ENCODE assay signal across 25 cellular contexts in the genomic region with DNA sequence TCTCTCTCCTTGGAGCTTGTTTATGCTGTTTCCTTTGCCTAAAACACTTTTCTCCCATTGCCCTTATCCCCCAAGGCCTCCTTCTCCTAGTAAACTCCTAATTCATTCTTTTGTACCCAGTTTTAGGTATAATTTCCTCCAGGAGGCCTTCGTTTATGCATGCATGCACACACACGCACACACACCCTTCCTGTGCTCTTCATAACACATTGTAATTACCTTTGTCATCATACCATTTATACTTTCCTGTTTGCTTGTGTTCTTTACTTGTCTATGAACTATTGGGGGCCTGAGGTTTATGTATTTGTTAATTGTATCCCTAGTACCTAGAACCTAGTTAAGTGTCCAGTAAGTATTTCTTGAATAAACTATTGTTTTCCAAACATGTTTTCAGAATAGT. TPM values are rescaled to one million over a fixed set of nuclear protein-coding genes. Genes with fewer than 3 reads are reported as not detected.
DNase-seq lines count a peak whose midpoint lies in the region; ATAC-seq, FAIRE-seq and TF ChIP-seq lines count a peak whose summit lies in the region.
"Had no signal": no experiment of that assay in that cellular context is flagged by ENCODE, and none has a peak within 500 bp of the region (broad histone marks: within the 10 kb centered on the region; RNA-seq: fewer than 3 reads in every experiment).

No MANE protein-coding gene starts in this region.

- no peaks in the 10 kb centered on the region for H3K79me2 ChIP-seq in astrocyte (ENCODE audit: insufficient read depth, low read length)

- no peak overlapping the region for H3K4me2 ChIP-seq in astrocyte (ENCODE audit: low read length)
- H3K4me2 ChIP-seq: KMS-11 had no signal

- no peak overlapping the region for H2AFZ ChIP-seq in astrocyte (ENCODE audit: low read depth, low read length)

- H3K36me3 ChIP-seq in astrocyte (ENCODE audit: insufficient read depth, low read length) (peaks cover 5% of the 10 kb centered on the region), heart right ventricle (peaks cover 0 to 84% (median 0%) of the 10 kb centered on the region in 9 donors)
- H3K36me3 ChIP-seq: thoracic aorta had no signal

- H3K4me3 Mint-ChIP-seq in natural killer cell (no peak overlapping the region), astrocyte (ENCODE audit: unreplicated experiment) (no peak overlapping the region)
- H3K4me3 Mint-ChIP-seq in natural killer cell treated with Interleukin-12 subunit alpha and Interleukin-12 subunit beta and Interleukin-15 and Interleukin-18, amount 100 ng/mL, for 72 hours = no peak overlapping the region
- H3K4me3 Mint-ChIP-seq: activated T-cell treated with anti-CD3 and anti-CD28 coated beads, Interleukin-2, amount 50 U/mL, for 4 hours; CD8-positive, alpha-beta memory T cell; immature natural killer cell had no signal

- no peak for FAIRE-seq in astrocyte (lab: Jason Lieb, UNC)
- FAIRE-seq: H54 had no signal

- 59 to 78% methylated on average over 2 of the region's 2 CpGs for WGBS in heart right ventricle, 2 donors

- ATAC-seq in natural killer cell (no peak), left colon (peak; percentile 40), HG02759 (IDR thresholded peaks at IDR 0.05; ENCODE audit: unreplicated experiment) (no peak), heart right ventricle (no peak)
- no peak for ATAC-seq in natural killer cell treated with Interleukin-12 subunit alpha and Interleukin-12 subunit beta and Interleukin-15 and Interleukin-18, amount 100 ng/mL, for 72 hours
- ATAC-seq: activated T-cell treated with anti-CD3 and anti-CD28 coated beads, Interleukin-2, amount 50 U/mL, for 4 hours; sciatic nerve had no signal

- H3K4me3 ChIP-seq in astrocyte (ENCODE audit: insufficient read depth, low read depth, low read length) = no peak overlapping the region
- H3K4me3 ChIP-seq in heart right ventricle = no peak overlapping the region
- H3K4me3 ChIP-seq: ascending aorta, thoracic aorta had no signal

- H3K27me3 ChIP-seq in astrocyte (ENCODE audit: insufficient read depth, low read length) (no peaks in the 10 kb centered on the region), heart right ventricle (peaks cover 0 to 3% (median 0%) of the 10 kb centered on the region in 7 donors)
- H3K27me3 ChIP-seq: ascending aorta had no signal

- peak overlapping the region; percentile 5 to 64 for H3K27ac Mint-ChIP-seq in natural killer cell
- peak overlapping the region in 1 of 2 donors; percentile 11 for H3K27ac Mint-ChIP-seq in natural killer cell treated with Interleukin-12 subunit alpha and Interleukin-12 subunit beta and Interleukin-15 and Interleukin-18, amount 100 ng/mL, for 72 hours
- no peak overlapping the region for H3K27ac Mint-ChIP-seq in astrocyte (ENCODE audit: unreplicated experiment)

- TF ChIP-seq CTCF in natural killer cell (IDR thresholded peaks at IDR 0.05) (no peak), astrocyte (IDR thresholded peaks at IDR 0.05; ENCODE audit: insufficient read depth, low read depth, low read length) (no peak), heart right ventricle (IDR thresholded peaks at IDR 0.05) (no peak)

- H3K9me3 ChIP-seq in astrocyte (ENCODE audit: insufficient read depth, low read depth, low read length) = no peaks in the 10 kb centered on the region
- no peaks in the 10 kb centered on the region for H3K9me3 ChIP-seq in heart right ventricle
- H3K9me3 ChIP-seq: ascending aorta, thoracic aorta had no signal

- peaks cover 0 to 14% of the 10 kb centered on the region in 2 donors for H3K4me1 Mint-ChIP-seq in natural killer cell
- H3K4me1 Mint-ChIP-seq in natural killer cell treated with Interleukin-12 subunit alpha and Interleukin-12 subunit beta and Interleukin-15 and Interleukin-18, amount 100 ng/mL, for 72 hours (ENCODE audit: low read depth in 2 of 2) = peaks cover 5 to 12% of the 10 kb centered on the region in 2 donors
- no peaks in the 10 kb centered on the region for H3K4me1 Mint-ChIP-seq in astrocyte (ENCODE audit: low read depth, unreplicated experiment)

- H3K4me1 ChIP-seq in astrocyte (ENCODE audit: insufficient read depth, low read length) (no peaks in the 10 kb centered on the region), heart right ventricle (peaks cover 0 to 7% (median 0%) of the 10 kb centered on the region in 9 donors)
- H3K4me1 ChIP-seq: ascending aorta had no signal

- H3K27ac ChIP-seq in astrocyte (ENCODE audit: low read depth, low read length) (no peak overlapping the region), heart right ventricle (no peak overlapping the region)
- H3K27ac ChIP-seq: ascending aorta, KMS-11, thoracic aorta had no signal

- no peak overlapping the region for H3K9ac ChIP-seq in astrocyte (ENCODE audit: low read length)
- H3K9ac ChIP-seq: KMS-11 had no signal

- H3K27me3 Mint-ChIP-seq in natural killer cell (ENCODE audit: low read depth in 2 of 2) = no peaks in the 10 kb centered on the region
- H3K27me3 Mint-ChIP-seq in natural killer cell treated with Interleukin-12 subunit alpha and Interleukin-12 subunit beta and Interleukin-15 and Interleukin-18, amount 100 ng/mL, for 72 hours = peaks cover 0 to 2% of the 10 kb centered on the region in 2 donors
- no peaks in the 10 kb centered on the region for H3K27me3 Mint-ChIP-seq in astrocyte (ENCODE audit: low read depth, unreplicated experiment)

- H4K20me1 ChIP-seq in astrocyte (ENCODE audit: insufficient read depth, low read length) = peaks cover 4% of the 10 kb centered on the region

- intact Hi-C loops in natural killer cell (cut with micrococcal nuclease) = no loop called here
- intact Hi-C loops in left colon (cut with DNase I, micrococcal nuclease) = no loop called here
- intact Hi-C loops in heart right ventricle (cut with DNase I) = no loop called here

- H3K9me3 Mint-ChIP-seq in natural killer cell (no peaks in the 10 kb centered on the region), astrocyte (ENCODE audit: unreplicated experiment) (no peaks in the 10 kb centered on the region)
- H3K9me3 Mint-ChIP-seq in natural killer cell treated with Interleukin-12 subunit alpha and Interleukin-12 subunit beta and Interleukin-15 and Interleukin-18, amount 100 ng/mL, for 72 hours = no peaks in the 10 kb centered on the region
- H3K9me3 Mint-ChIP-seq: activated T-cell treated with anti-CD3 and anti-CD28 coated beads, Interleukin-2, amount 50 U/mL, for 4 hours; CD8-positive, alpha-beta memory T cell; immature natural killer cell had no signal

- no peak for DNase-seq in natural killer cell
- DNase-seq in natural killer cell treated with Interleukin-12 subunit alpha and Interleukin-12 subunit beta and Interleukin-15 and Interleukin-18, amount 100 ng/mL, for 72 hours (ENCODE audit: low spot score) = no peak
- peak; percentile 16 for DNase-seq in astrocyte (ENCODE audit: low read depth)
- no peak for DNase-seq in left colon
- no peak for DNase-seq in pons (ENCODE audit: low spot score)
- no peak for DNase-seq in NCI-H2171 treated with DMSO at 0.1 percent for 48 hours (lab: John Stamatoyannopoulos, UW)
- no peak for DNase-seq in heart right ventricle
- DNase-seq: activated naive CD4-positive, alpha-beta T cell treated with anti-CD3 and anti-CD28 coated beads, Interleukin-2, amount 50 U/mL, for 16 hours; activated T-cell treated with anti-CD3 and anti-CD28 coated beads, Interleukin-2, amount 50 U/mL, for 4 hours; CD8-positive, alpha-beta memory T cell; DMS53; immature natural killer cell; NCI-H1092; NCI-H1930; NCI-H226; NCI-H774; OCI-M1; SHP77; T-helper 1 cell had no signal

- H3K36me3 Mint-ChIP-seq in natural killer cell (no peaks in the 10 kb centered on the region), astrocyte (ENCODE audit: low read depth, unreplicated experiment) (peaks cover 2% of the 10 kb centered on the region)
- peaks cover 10% of the 10 kb centered on the region for H3K36me3 Mint-ChIP-seq in natural killer cell treated with Interleukin-12 subunit alpha and Interleukin-12 subunit beta and Interleukin-15 and Interleukin-18, amount 100 ng/mL, for 72 hours

RNA-seq across cellular contexts. Expression of gene XIAP, which starts 45.5 kb away (rescaled TPM):
- total RNA-seq in natural killer cell (10 to 100 TPM; 32.2 to 44.9 (median 40.2) TPM), astrocyte (51.7 and 53.1 TPM in 2 replicates), left colon (10 to 100 TPM; 81.0 to 89.0 TPM), heart right ventricle (10 to 100 TPM; 22.2 to 34.6 (median 29.5) TPM)
- total RNA-seq in natural killer cell treated with Interleukin-12 subunit alpha and Interleukin-12 subunit beta and Interleukin-15 and Interleukin-18, amount 100 ng/mL, for 72 hours = 10 to 100 TPM; 56.1 to 63.8 TPM
- polyA plus RNA-seq in heart right ventricle = 1 to 10 TPM; 7.3 to 8.8 TPM

RNA-seq across cellular contexts. Expression of gene STAG2, which starts 56.2 kb away (rescaled TPM):
- total RNA-seq in natural killer cell (10 to 100 TPM; 91.7 to 97.2 (median 92.4) TPM), astrocyte (51.2 and 51.5 TPM in 2 replicates), left colon (10 to 100 TPM; 58.8 to 66.8 TPM), heart right ventricle (10 to 100 TPM; 26.5 to 36.5 (median 29.7) TPM)
- total RNA-seq in natural killer cell treated with Interleukin-12 subunit alpha and Interleukin-12 subunit beta and Interleukin-15 and Interleukin-18, amount 100 ng/mL, for 72 hours = 10 to 100 TPM; 89.4 to 96.9 TPM
- 10 to 100 TPM; 10.1 to 15.3 TPM for polyA plus RNA-seq in heart right ventricle
